In the genomic region with DNA sequence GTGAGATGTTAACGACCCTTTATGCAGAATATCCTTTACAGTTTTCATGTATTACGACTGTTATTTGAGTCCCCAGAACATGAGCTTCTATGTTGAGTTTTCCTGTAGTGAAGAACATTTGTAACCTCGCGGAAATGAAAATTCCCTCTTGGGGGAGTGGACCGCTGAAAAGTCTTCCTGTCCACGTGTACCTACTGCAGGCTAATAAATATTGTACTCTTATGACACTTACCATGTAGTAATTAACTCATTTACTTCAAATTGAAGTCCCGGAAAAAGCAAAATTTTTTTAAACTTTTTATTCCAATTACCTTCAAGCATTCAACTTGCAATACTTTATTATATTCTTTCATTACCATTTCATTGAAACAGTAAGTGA, we compare ENCODE assay signal across 8 cellular contexts. TPM values are rescaled to one million over a fixed set of nuclear protein-coding genes. Genes with fewer than 3 reads are reported as not detected.
A peak's percentile ranks its signal among the peaks of the same experiment; 100 is the strongest.
DNase-seq lines count a peak whose midpoint lies in the region; ATAC-seq and TF ChIP-seq lines count a peak whose summit lies in the region.

No MANE protein-coding gene starts in this region.

- peaks cover 54% of the 10 kb centered on the region for H3K4me1 Mint-ChIP-seq in activated T-cell treated with anti-CD3 and anti-CD28 coated beads, Interleukin-2, amount 50 U/mL, for 24 hours (ENCODE audit: low read depth)
- H3K4me1 Mint-ChIP-seq in activated naive CD8-positive, alpha-beta T cell treated with anti-CD3 and anti-CD28 coated beads for 36 hours: peaks cover 36% of the 10 kb centered on the region

- peak; percentile 28 for ATAC-seq in left colon

- no peaks in the 10 kb centered on the region for H3K9me3 ChIP-seq in tibial artery

- peak overlapping the region; percentile 61 to 96 for H3K4me3 ChIP-seq in tibial artery

- H3K27me3 Mint-ChIP-seq in activated T-cell treated with anti-CD3 and anti-CD28 coated beads, Interleukin-2, amount 50 U/mL, for 24 hours: no peaks in the 10 kb centered on the region
- H3K27me3 Mint-ChIP-seq in activated naive CD8-positive, alpha-beta T cell treated with anti-CD3 and anti-CD28 coated beads for 36 hours: no peaks in the 10 kb centered on the region

- H3K27ac Mint-ChIP-seq in activated T-cell treated with anti-CD3 and anti-CD28 coated beads, Interleukin-2, amount 50 U/mL, for 24 hours: peak overlapping the region; percentile 90
- peak overlapping the region; percentile 91 for H3K27ac Mint-ChIP-seq in activated naive CD8-positive, alpha-beta T cell treated with anti-CD3 and anti-CD28 coated beads for 36 hours

- H3K9me3 Mint-ChIP-seq in activated T-cell treated with anti-CD3 and anti-CD28 coated beads, Interleukin-2, amount 50 U/mL, for 24 hours: no peaks in the 10 kb centered on the region
- no peaks in the 10 kb centered on the region for H3K9me3 Mint-ChIP-seq in activated naive CD8-positive, alpha-beta T cell treated with anti-CD3 and anti-CD28 coated beads for 36 hours

- no peaks in the 10 kb centered on the region for H3K27me3 ChIP-seq in tibial artery

- no peak for DNase-seq in activated T-cell treated with anti-CD3 and anti-CD28 coated beads, Interleukin-2, amount 50 U/mL, for 24 hours
- DNase-seq in activated T-cell treated with anti-CD3 and anti-CD28 coated beads for 4 hours (no peak), left colon (no peak), tibial artery (no peak), HUDEP-2 (lab: John Stamatoyannopoulos, UW; ENCODE audit: unreplicated experiment in 76 of 76) (no peak), ureter (ENCODE audit: low spot score) (no peak)
- DNase-seq in activated naive CD8-positive, alpha-beta T cell treated with anti-CD3 and anti-CD28 coated beads for 36 hours: no peak
- DNase-seq in activated CD4-positive, alpha-beta T cell treated with anti-CD3 and anti-CD28 coated beads, Interleukin-2, amount 50 U/mL, for 1 hour: no peak

- H3K36me3 ChIP-seq in tibial artery: no peaks in the 10 kb centered on the region

- intact Hi-C loops in left colon (cut with DNase I, micrococcal nuclease): no loop called here
- intact Hi-C loops in tibial artery (cut with DNase I; ENCODE audit: low total_unique reads): no loop called here

- H3K36me3 Mint-ChIP-seq in activated T-cell treated with anti-CD3 and anti-CD28 coated beads, Interleukin-2, amount 50 U/mL, for 24 hours (ENCODE audit: low read depth): peaks cover 41% of the 10 kb centered on the region
- peaks cover 5% of the 10 kb centered on the region for H3K36me3 Mint-ChIP-seq in activated naive CD8-positive, alpha-beta T cell treated with anti-CD3 and anti-CD28 coated beads for 36 hours

- no peak for TF ChIP-seq CTCF in tibial artery (IDR thresholded peaks at IDR 0.05)

- H3K4me3 Mint-ChIP-seq in activated T-cell treated with anti-CD3 and anti-CD28 coated beads, Interleukin-2, amount 50 U/mL, for 24 hours: peak overlapping the region; percentile 87
- peak overlapping the region; percentile 94 for H3K4me3 Mint-ChIP-seq in activated naive CD8-positive, alpha-beta T cell treated with anti-CD3 and anti-CD28 coated beads for 36 hours

- peak overlapping the region; percentile 72 to 88 for H3K27ac ChIP-seq in tibial artery

- H3K4me1 ChIP-seq in tibial artery: peaks cover 0 to 47% (median 34%) of the 10 kb centered on the region in 4 donors

RNA-seq across cellular contexts. Expression of a gene that starts 1.1 kb away (rescaled TPM):
- 10 to 100 TPM; 17.5 to 18.6 TPM for total RNA-seq in activated naive CD8-positive, alpha-beta T cell treated with anti-CD3 and anti-CD28 coated beads for 36 hours
- total RNA-seq in left colon (10 to 100 TPM; 38.3 to 43.2 TPM), ureter (38.7 TPM)

RNA-seq across cellular contexts. Expression of a gene that starts 1.1 kb away (rescaled TPM):
- 10 to 100 TPM; 18.6 to 19.6 TPM for total RNA-seq in activated naive CD8-positive, alpha-beta T cell treated with anti-CD3 and anti-CD28 coated beads for 36 hours
- total RNA-seq in left colon (10 to 100 TPM; 11.1 to 11.3 TPM), ureter (16.1 TPM)

RNA-seq across cellular contexts. Expression of a gene that starts 20.3 kb away (rescaled TPM):
- total RNA-seq in activated naive CD8-positive, alpha-beta T cell treated with anti-CD3 and anti-CD28 coated beads for 36 hours: 10 to 100 TPM; 28.0 to 29.6 TPM
- total RNA-seq in left colon (1 to 10 TPM; 3.7 to 4.5 TPM), ureter (3.2 TPM)
